In the genomic region with DNA sequence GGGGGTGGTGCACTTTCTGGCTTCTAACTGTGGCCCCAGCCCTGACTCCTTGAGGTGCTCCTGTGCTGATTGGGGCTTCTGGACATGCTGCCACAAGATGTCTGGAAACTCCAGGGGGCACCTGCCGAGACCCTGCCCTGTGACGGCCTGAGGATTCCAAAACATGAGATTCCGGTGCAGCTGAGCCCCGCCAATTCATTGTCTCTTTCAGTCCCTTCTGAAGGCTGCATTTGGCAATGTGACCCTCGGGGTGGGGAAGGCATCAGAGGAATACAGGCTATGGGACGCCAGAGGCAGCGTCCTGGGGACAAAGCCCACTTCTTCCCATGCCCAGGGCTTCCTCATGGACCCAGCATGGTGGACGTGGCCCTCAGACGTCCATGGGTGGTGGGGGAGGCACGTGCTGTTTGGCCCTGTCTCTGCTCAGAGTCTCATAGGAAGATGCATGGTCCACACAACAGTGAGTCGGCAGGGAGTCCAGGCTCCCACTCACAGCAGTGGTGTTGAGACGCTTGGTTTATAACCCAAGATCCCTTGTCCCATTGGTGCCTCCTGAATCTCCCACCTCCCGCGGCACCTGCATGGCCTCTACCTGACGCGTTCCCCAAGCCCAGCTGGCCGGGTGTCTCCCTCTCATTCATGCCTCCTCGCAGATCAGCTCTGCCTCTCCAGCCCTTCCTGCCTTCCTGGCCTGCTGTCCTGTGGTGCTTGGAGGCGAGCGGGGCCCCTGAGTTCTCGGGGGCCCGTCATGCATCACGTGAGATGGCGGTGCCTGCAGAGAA, we compare ENCODE assay signal across 16 cellular contexts.
DNase-seq lines count a peak whose midpoint lies in the region; TF ChIP-seq lines count a peak whose summit lies in the region.
"Had no signal": no experiment of that assay in that cellular context is flagged by ENCODE, and none has a peak within 500 bp of the region (broad histone marks: within the 10 kb centered on the region; RNA-seq: fewer than 3 reads in every experiment).

No MANE protein-coding gene starts in this region.

- H3K27ac Mint-ChIP-seq in CD8-positive, alpha-beta memory T cell = no peak overlapping the region
- no peak overlapping the region for H3K27ac Mint-ChIP-seq in endodermal cell
- H3K27ac Mint-ChIP-seq: CD4-positive, alpha-beta memory T cell had no signal

- H3K27me3 Mint-ChIP-seq in CD8-positive, alpha-beta memory T cell = peaks cover 6 to 9% of the 10 kb centered on the region in 2 donors
- no peaks in the 10 kb centered on the region for H3K27me3 Mint-ChIP-seq in endodermal cell (ENCODE audit: insufficient read depth)

- POLR2A ChIA-PET in CD8-positive, alpha-beta memory T cell (lab: Charles Lee) = no interaction called here

- no peaks in the 10 kb centered on the region for H3K4me1 Mint-ChIP-seq in CD8-positive, alpha-beta memory T cell
- no peaks in the 10 kb centered on the region for H3K4me1 Mint-ChIP-seq in endodermal cell

- no peaks in the 10 kb centered on the region for H3K36me3 Mint-ChIP-seq in CD8-positive, alpha-beta memory T cell
- H3K36me3 Mint-ChIP-seq in endodermal cell (ENCODE audit: low read depth) = no peaks in the 10 kb centered on the region
- H3K36me3 Mint-ChIP-seq: CD4-positive, alpha-beta memory T cell had no signal

- CTCF ChIA-PET in CD8-positive, alpha-beta memory T cell (lab: Charles Lee) = no interaction called here

- TF ChIP-seq CTCF in Peyer's patch (IDR thresholded peaks at IDR 0.05) (no peak), spleen (IDR thresholded peaks at IDR 0.05 in 8 of 11, conservative IDR thresholded peaks at IDR 0.05 in 3 of 11) (no peak), endodermal cell (conservative IDR thresholded peaks at IDR 0.05) (no peak)

- H3K4me2 ChIP-seq in BLaER1 treated with 17β-estradiol and CSF1 and Interleukin-3, amounts not matched to agents 10 nM and 100 nM = peak overlapping the region in 8 of 11 experiments; percentile 57 to 83 (median 70); a peak in 14 of 22 replicates
- H3K4me2 ChIP-seq: KMS-11 had no signal

- no peak overlapping the region for H3K9ac ChIP-seq in BLaER1 treated with 17β-estradiol and CSF1 and Interleukin-3, amounts not matched to agents 10 nM and 100 nM
- H3K9ac ChIP-seq in endodermal cell (ENCODE audit: extremely low read depth, low read length, poor library complexity, severe bottlenecking) = no peak overlapping the region
- H3K9ac ChIP-seq: KMS-11 had no signal

- no peaks in the 10 kb centered on the region for H3K36me3 ChIP-seq in BLaER1 treated with 17β-estradiol and CSF1 and Interleukin-3, amounts not matched to agents 10 nM and 100 nM
- H3K36me3 ChIP-seq in Peyer's patch (no peaks in the 10 kb centered on the region), spleen (no peaks in the 10 kb centered on the region), endodermal cell (ENCODE audit: control insufficient read depth, insufficient read depth, low read length) (no peaks in the 10 kb centered on the region)
- H3K36me3 ChIP-seq in CD8-positive, alpha-beta memory T cell (ENCODE audit: insufficient read depth, low read length) = no peaks in the 10 kb centered on the region

- H3K9me3 ChIP-seq in BLaER1 treated with 17β-estradiol and CSF1 and Interleukin-3, amounts not matched to agents 10 nM and 100 nM (replicated peaks in 1 of 11) = peaks cover 0 to 16% (median 5%) of the 10 kb centered on the region in 11 experiments; a peak in 8 of 22 replicates
- H3K9me3 ChIP-seq in Peyer's patch (no peaks in the 10 kb centered on the region), spleen (no peaks in the 10 kb centered on the region), endodermal cell (ENCODE audit: control insufficient read depth, low read length) (no peaks in the 10 kb centered on the region)
- no peaks in the 10 kb centered on the region for H3K9me3 ChIP-seq in CD8-positive, alpha-beta memory T cell (ENCODE audit: low read length)

- no peak overlapping the region for H3K4me3 ChIP-seq in BLaER1 treated with 17β-estradiol and CSF1 and Interleukin-3, amounts not matched to agents 10 nM and 100 nM
- H3K4me3 ChIP-seq in Peyer's patch = no peak overlapping the region
- no peak overlapping the region for H3K4me3 ChIP-seq in spleen
- H3K4me3 ChIP-seq in CD8-positive, alpha-beta memory T cell (ENCODE audit: low read length) = no peak overlapping the region
- H3K4me3 ChIP-seq in endodermal cell (ENCODE audit: low read length) = no peak overlapping the region

- intact Hi-C loops in spleen (cut with DNase I; ENCODE audit: low total_unique reads) = no loop called here

- no peaks in the 10 kb centered on the region for H4K20me1 ChIP-seq in BLaER1 treated with 17β-estradiol and CSF1 and Interleukin-3, amounts not matched to agents 10 nM and 100 nM

- H3K4me3 Mint-ChIP-seq in CD8-positive, alpha-beta memory T cell = no peak overlapping the region
- H3K4me3 Mint-ChIP-seq in endodermal cell = no peak overlapping the region
- H3K4me3 Mint-ChIP-seq: CD4-positive, alpha-beta memory T cell had no signal

- H3K27me3 ChIP-seq in BLaER1 treated with 17β-estradiol and CSF1 and Interleukin-3, amounts not matched to agents 10 nM and 100 nM = peaks cover 0 to 9% (median 0%) of the 10 kb centered on the region in 11 experiments; a peak in 3 of 22 replicates
- H3K27me3 ChIP-seq in Peyer's patch = no peaks in the 10 kb centered on the region
- peaks cover 0 to 25% (median 0%) of the 10 kb centered on the region in 7 donors for H3K27me3 ChIP-seq in spleen (replicated peaks in 1 of 7)
- no peaks in the 10 kb centered on the region for H3K27me3 ChIP-seq in CD8-positive, alpha-beta memory T cell (ENCODE audit: insufficient read depth, low read length, poor library complexity, severe bottlenecking)
- H3K27me3 ChIP-seq in endodermal cell (ENCODE audit: control insufficient read depth, insufficient read depth, low read length, poor library complexity, severe bottlenecking) = no peaks in the 10 kb centered on the region

- no peaks in the 10 kb centered on the region for H3K9me3 Mint-ChIP-seq in CD8-positive, alpha-beta memory T cell
- H3K9me3 Mint-ChIP-seq in endodermal cell = no peaks in the 10 kb centered on the region
- H3K9me3 Mint-ChIP-seq: CD4-positive, alpha-beta memory T cell had no signal

- DNase-seq in Peyer's patch (peak in 2 of 3 donors; percentile 27 to 43), islet precursor cell (peak; percentile 42), spleen (peak; percentile 60), NCI-H2171 (lab: John Stamatoyannopoulos, UW) (no peak), endodermal cell (no peak)
- DNase-seq in CD8-positive, alpha-beta memory T cell = no peak
- DNase-seq: AML-193; CD4-positive, alpha-beta memory T cell; DMS79 treated with DMSO at 0.1 percent for 48 hours; NCI-H1105; NCI-H1694 treated with DMSO at 0.1 percent for 48 hours; NCI-H446; NCI-H748 treated with DMSO at 0.1 percent for 48 hours; SIG-M5 had no signal

- no peak overlapping the region for H3K27ac ChIP-seq in BLaER1 treated with 17β-estradiol and CSF1 and Interleukin-3, amounts not matched to agents 10 nM and 100 nM
- no peak overlapping the region for H3K27ac ChIP-seq in Peyer's patch
- H3K27ac ChIP-seq in spleen = no peak overlapping the region
- no peak overlapping the region for H3K27ac ChIP-seq in CD8-positive, alpha-beta memory T cell (ENCODE audit: low read depth, low read length)
- no peak overlapping the region for H3K27ac ChIP-seq in endodermal cell (ENCODE audit: low read depth, low read length)
- H3K27ac ChIP-seq: KMS-11 had no signal

- H3K4me1 ChIP-seq in BLaER1 treated with 17β-estradiol and CSF1 and Interleukin-3, amounts not matched to agents 10 nM and 100 nM = peaks cover 9 to 62% (median 44%) of the 10 kb centered on the region in 10 experiments; a peak in 19 of 20 replicates
- H3K4me1 ChIP-seq in Peyer's patch (no peaks in the 10 kb centered on the region), spleen (no peaks in the 10 kb centered on the region), endodermal cell (ENCODE audit: control insufficient read depth, insufficient read depth, low read length) (no peaks in the 10 kb centered on the region)
- no peaks in the 10 kb centered on the region for H3K4me1 ChIP-seq in CD8-positive, alpha-beta memory T cell (ENCODE audit: insufficient read depth, low read length)

- 86 to 92% (median 88%) methylated on average over 20 to 24 of the region's 24 CpGs for WGBS in spleen, 5 donors
- 91 to 92% methylated on average over 17 to 24 of the region's 24 CpGs for WGBS in endodermal cell (ENCODE audit: insufficient coverage in 1 of 2, insufficient read length in 1 of 2), 2 experiments

- TF ChIP-seq POLR2A in Peyer's patch (IDR thresholded peaks at IDR 0.05) = no peak
- TF ChIP-seq POLR2A in spleen (IDR thresholded peaks at IDR 0.05) = no peak

Comparison
In these comparisons a context has a peak if more than half of its experiments do, and no peak if none do; other contexts are left out.
1. DNase-seq: peak in Peyer's patch (2 of 3), islet precursor cell (single experiment) and spleen (single experiment); none in CD8-positive, alpha-beta memory T cell (0 of 5), NCI-H2171 (single experiment) and endodermal cell (single experiment).